Comparison of ENCODE assay signal across 8 cellular contexts in the genomic region with DNA sequence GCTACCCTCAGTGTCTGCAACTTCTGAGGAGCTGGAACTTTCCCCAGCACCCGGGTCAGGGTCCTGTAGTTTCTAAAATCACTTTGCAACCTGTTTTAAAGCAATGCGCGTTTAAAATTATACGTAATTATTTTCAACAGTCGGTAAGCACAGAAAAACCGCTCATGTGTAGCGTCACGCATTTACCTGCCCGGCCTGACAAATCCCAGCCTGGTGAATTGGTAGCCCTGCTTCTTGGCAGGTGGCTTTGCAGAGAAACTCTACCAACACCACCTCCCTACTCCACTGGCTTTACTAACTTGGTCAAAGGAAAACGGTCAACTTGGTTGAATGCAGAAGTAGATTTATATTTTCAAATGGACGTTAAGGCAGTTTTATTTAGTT. TPM values are rescaled to one million over a fixed set of nuclear protein-coding genes. Genes with fewer than 3 reads are reported as not detected.
DNase-seq lines count a peak whose midpoint lies in the region; ATAC-seq and TF ChIP-seq lines count a peak whose summit lies in the region.

No MANE protein-coding gene starts in this region.

- H3K4me1 Mint-ChIP-seq in MCF 10A (ENCODE audit: insufficient read depth, unreplicated experiment) (peaks cover 6% of the 10 kb centered on the region), brain (peaks cover 18% of the 10 kb centered on the region)

- BruUV-seq in MCF 10A (replicated peaks; lab: Mats Ljungman, UMichigan): no TSS peak

- ATAC-seq in HG03565 (IDR thresholded peaks at IDR 0.05; ENCODE audit: unreplicated experiment): peak; percentile 2

- H3K4me3 ChIP-seq in breast epithelium (peak overlapping the region in 2 of 3 donors; percentile 45 to 53), mononuclear cell (ENCODE audit: low read length) (peak overlapping the region; percentile 62)

- no peak overlapping the region for H3K27ac ChIP-seq in breast epithelium

- intact Hi-C loops in breast epithelium (cut with DNase I; ENCODE audit: low total_unique reads) (no loop called here), MCF 10A (cut with micrococcal nuclease) (no loop called here)

- H3K9me3 Mint-ChIP-seq in MCF 10A (ENCODE audit: unreplicated experiment) (no peaks in the 10 kb centered on the region), brain (peaks cover 2 to 11% (median 6%) of the 10 kb centered on the region in 5 experiments)

- no peak overlapping the region for H3K4me3 Mint-ChIP-seq in MCF 10A (ENCODE audit: unreplicated experiment)
- peak overlapping the region in 4 of 5 experiments; percentile 62 to 67 (median 66) for H3K4me3 Mint-ChIP-seq in brain

- H3K4me1 ChIP-seq in breast epithelium (no peaks in the 10 kb centered on the region), mononuclear cell (ENCODE audit: insufficient read depth, low read length) (peaks cover 10% of the 10 kb centered on the region)

- no peaks in the 10 kb centered on the region for H3K36me3 ChIP-seq in breast epithelium

- TF ChIP-seq CTCF in breast epithelium (IDR thresholded peaks at IDR 0.05): no peak
- TF ChIP-seq CTCF in MCF 10A (IDR thresholded peaks at IDR 0.05; ENCODE audit: unreplicated experiment): no peak
- no peak for TF ChIP-seq CTCF in brain (conservative IDR thresholded peaks at IDR 0.05)

- POLR2A ChIA-PET in MCF 10A (lab: Yijun Ruan, JAX): no interaction called here

- CTCF ChIA-PET in MCF 10A (lab: Yijun Ruan, JAX): no interaction called here

- H3K9me3 ChIP-seq in breast epithelium (peaks cover 0 to 5% of the 10 kb centered on the region in 2 donors), mononuclear cell (ENCODE audit: low read depth, low read length) (no peaks in the 10 kb centered on the region)

- no peaks in the 10 kb centered on the region for H3K36me3 Mint-ChIP-seq in MCF 10A (ENCODE audit: insufficient read depth, unreplicated experiment)
- peaks cover 4% of the 10 kb centered on the region for H3K36me3 Mint-ChIP-seq in brain

- peaks cover 0 to 3% of the 10 kb centered on the region in 2 donors for H3K27me3 ChIP-seq in breast epithelium
- no peaks in the 10 kb centered on the region for H3K27me3 ChIP-seq in mononuclear cell (ENCODE audit: insufficient read depth, low read length)

- DNase-seq in breast epithelium (ENCODE audit: low spot score in 2 of 2) (no peak), MCF 10A (ENCODE audit: unreplicated experiment) (no peak), middle frontal gyrus (ENCODE audit: extremely low spot score, low spot score) (no peak), NCI-H2171 (lab: John Stamatoyannopoulos, UW) (no peak), NCI-H187 treated with DMSO at 0.1 percent for 48 hours (lab: John Stamatoyannopoulos, UW) (no peak)

- H3K27me3 Mint-ChIP-seq in MCF 10A (ENCODE audit: insufficient read depth, unreplicated experiment) (no peaks in the 10 kb centered on the region), brain (no peaks in the 10 kb centered on the region)

- H3K27ac Mint-ChIP-seq in MCF 10A (ENCODE audit: low read depth, unreplicated experiment) (no peak overlapping the region), brain (no peak overlapping the region)

- no peak for TF ChIP-seq POLR2A in breast epithelium (IDR thresholded peaks at IDR 0.05)

RNA-seq across cellular contexts. Expression of gene BANK1, which starts 0.7 kb away (rescaled TPM):
- 10 to 100 TPM in 1 of 3 donors, 1 to 10 TPM in 1, under 1 TPM in 1; 0.98 to 13.3 (median 2.0) TPM for total RNA-seq in breast epithelium
- total RNA-seq in MCF 10A (2022): not detected in 2 replicates
- 0.22 TPM for polyA plus RNA-seq in brain (ENCODE audit: insufficient read depth, low read depth, low replicate concordance)
- total RNA-seq in mononuclear cell: 31.7 TPM
